In the genomic region with DNA sequence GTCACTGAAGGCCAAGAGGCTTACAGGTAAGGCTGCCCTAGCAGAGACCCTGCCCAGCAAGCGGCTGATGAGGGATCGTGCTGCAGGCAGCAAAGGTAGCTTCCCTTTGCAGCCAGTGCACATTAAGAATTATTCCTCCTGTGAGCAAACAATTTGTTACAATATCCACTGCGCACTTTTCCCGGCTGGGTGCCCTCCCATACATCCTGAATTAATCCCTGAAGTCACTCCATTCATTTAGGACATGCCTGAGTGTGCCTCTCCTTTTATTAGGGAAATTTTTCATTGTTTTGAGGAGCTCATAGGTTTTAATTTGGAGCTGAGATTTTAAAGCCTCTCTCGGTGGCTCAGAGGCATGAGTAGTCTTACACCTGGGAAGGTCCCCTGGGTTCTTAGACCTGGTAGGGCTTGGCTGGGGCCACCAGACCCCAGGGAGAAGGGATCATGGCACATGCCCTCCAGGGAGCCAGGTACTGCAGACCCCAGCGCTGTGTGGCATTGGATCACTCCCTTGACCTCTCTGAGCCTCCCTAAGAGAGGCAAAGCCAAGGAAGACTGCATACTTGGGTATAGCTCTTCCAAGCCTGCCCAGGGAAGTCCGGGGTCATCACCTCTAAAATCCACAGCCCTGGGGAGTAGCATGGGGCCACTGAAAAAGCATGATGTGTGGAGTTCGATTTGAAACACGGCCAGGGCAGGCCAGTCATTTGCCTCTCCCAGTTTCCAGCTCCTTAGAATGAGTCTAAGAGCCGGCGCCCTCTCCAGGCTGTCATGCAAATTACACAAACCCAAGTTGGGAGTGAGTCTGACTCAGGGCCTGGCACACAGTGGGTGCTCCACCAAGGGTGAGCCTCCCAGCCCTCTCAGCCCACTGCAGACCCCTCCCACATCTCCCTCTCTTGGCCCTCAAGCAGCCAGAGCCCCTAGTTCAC, we compare ENCODE assay signal across 8 cellular contexts.
DNase-seq lines count a peak whose midpoint lies in the region; ATAC-seq and TF ChIP-seq lines count a peak whose summit lies in the region.
"Had no signal": no experiment of that assay in that cellular context is flagged by ENCODE, and none has a peak within 500 bp of the region (broad histone marks: within the 10 kb centered on the region; RNA-seq: fewer than 3 reads in every experiment).

No MANE protein-coding gene starts in this region.

- peak overlapping the region; percentile 71 for H3K27ac Mint-ChIP-seq in T-helper 17 cell

- H3K4me1 Mint-ChIP-seq in T-helper 17 cell: peaks cover 4% of the 10 kb centered on the region
- H3K4me1 Mint-ChIP-seq: IgD-negative memory B cell had no signal

- H3K9me3 ChIP-seq in T-helper 17 cell (ENCODE audit: control insufficient read depth, low read length, poor library complexity, severe bottlenecking): no peaks in the 10 kb centered on the region
- H3K9me3 ChIP-seq in spleen: peaks cover 0 to 16% (median 9%) of the 10 kb centered on the region in 8 donors

- peak; percentile 42 for DNase-seq in Daoy (ENCODE audit: low read depth)
- DNase-seq in HCEC 1CT: peak; percentile 29
- no peak for DNase-seq in T-helper 17 cell
- peak; percentile 20 for DNase-seq in iris pigment epithelial cell (ENCODE audit: low read depth)
- DNase-seq in spleen: no peak
- no peak for DNase-seq in activated gamma-delta T cell treated with Interleukin-2 at 50 U/mL for 16 hours

- TF ChIP-seq POLR2A in spleen (IDR thresholded peaks at IDR 0.05): no peak

- H3K27me3 ChIP-seq in spleen (replicated peaks in 1 of 7): peaks cover 0 to 36% (median 0%) of the 10 kb centered on the region in 7 donors

- TF ChIP-seq CTCF in spleen (IDR thresholded peaks at IDR 0.05 in 8 of 11, conservative IDR thresholded peaks at IDR 0.05 in 3 of 11): peak in 4 of 11 experiments; percentile 17 to 33 (median 25)

- no peak overlapping the region for H3K4me3 ChIP-seq in spleen

- H3K27me3 Mint-ChIP-seq in T-helper 17 cell: peaks cover 41% of the 10 kb centered on the region

- intact Hi-C loops in spleen (cut with DNase I; ENCODE audit: low total_unique reads): no loop called here

- ATAC-seq in T-helper 17 cell (no peak), HG02970 (IDR thresholded peaks at IDR 0.05; ENCODE audit: low FRiP score, unreplicated experiment) (no peak)

- H3K4me3 Mint-ChIP-seq in T-helper 17 cell: no peak overlapping the region
- H3K4me3 Mint-ChIP-seq: IgD-negative memory B cell had no signal

- H3K27ac ChIP-seq in spleen: no peak overlapping the region

- no peaks in the 10 kb centered on the region for H3K4me1 ChIP-seq in spleen

- peaks cover 6% of the 10 kb centered on the region for H3K36me3 Mint-ChIP-seq in T-helper 17 cell (ENCODE audit: low read depth)
- H3K36me3 Mint-ChIP-seq: IgD-negative memory B cell had no signal

- WGBS in spleen, 5 donors: 57 to 80% (median 60%) methylated on average over 8 to 11 of the region's 11 CpGs

- no peaks in the 10 kb centered on the region for H3K36me3 ChIP-seq in spleen

Comparison
In these comparisons a context has a peak if more than half of its experiments do, and no peak if none do; other contexts are left out.
1. DNase-seq: peak in Daoy (single experiment), HCEC 1CT (single experiment) and iris pigment epithelial cell (single experiment); none in T-helper 17 cell (0 of 3), spleen (single experiment) and activated gamma-delta T cell treated with Interleukin-2 at 50 U/mL for 16 hours (single experiment).